Comparison of ENCODE assay signal across 8 cellular contexts in genomic region chr11:8810331-8811301, GRCh38.
DNase-seq lines count a peak whose midpoint lies in the region; ATAC-seq and TF ChIP-seq lines count a peak whose summit lies in the region.

No MANE protein-coding gene starts in this region.

- intact Hi-C loops in Right ventricle myocardium inferior (cut with DNase I), result loop anchor here (2.0 to 10.0 kb wide), 3 partner anchors 103 to 154 kb away; partner anchors contain the start of gene TMEM9B

- H2AFZ ChIP-seq in neural progenitor cell (replicated peaks), result no peak overlapping the region

- peaks cover 54% of the 10 kb centered on the region for H3K4me1 ChIP-seq in neural progenitor cell

- DNase-seq in NCI-H2081 treated with DMSO at 0.1 percent for 48 hours (lab: John Stamatoyannopoulos, UW) (peak; percentile 1), amniotic epithelial cell (ENCODE audit: low read depth) (peak; percentile 79), Right ventricle myocardium inferior (ENCODE audit: missing footprints) (peak; percentile 87), neural progenitor cell (ENCODE audit: low spot score) (peak; percentile 95), NOMO-1 treated with dmso at 0.1 percent for 144 hours (lab: John Stamatoyannopoulos, UW; ENCODE audit: unreplicated experiment) (no peak), SKM-1 treated with dmso at 0.1 percent for 144 hours (lab: John Stamatoyannopoulos, UW; ENCODE audit: unreplicated experiment) (no peak)
- no peak for DNase-seq in stimulated activated naive CD4-positive, alpha-beta T cell treated with Interleukin-2 at 50 U/mL for 16 hours (lab: John Stamatoyannopoulos, UW)

- H3K4me3 ChIP-seq in neural progenitor cell, result peak overlapping the region; percentile 40

- H4K20me1 ChIP-seq in neural progenitor cell (ENCODE audit: low read depth), result peaks cover 24% of the 10 kb centered on the region

- 0 out of 3 replicates have a peak, but pooled peaks have one; percentile 5 for TF ChIP-seq CTCF in GM12872 (IDR thresholded peaks at IDR 0.05; ENCODE audit: insufficient read depth, low read depth, low read length)
- no peak for TF ChIP-seq CTCF in neural progenitor cell (IDR thresholded peaks at IDR 0.05)

- no peaks in the 10 kb centered on the region for H3K36me3 ChIP-seq in neural progenitor cell

- H3K4me1 Mint-ChIP-seq in neural progenitor cell, result peaks cover 63% of the 10 kb centered on the region

- peak overlapping the region; percentile 95 for H3K4me3 Mint-ChIP-seq in neural progenitor cell

- ATAC-seq in Right ventricle myocardium inferior, result peak; percentile 83

- peaks cover 7% of the 10 kb centered on the region for H3K79me2 ChIP-seq in neural progenitor cell (ENCODE audit: low read depth)

- H3K27ac ChIP-seq in neural progenitor cell, result peak overlapping the region; percentile 49

- no peaks in the 10 kb centered on the region for H3K27me3 Mint-ChIP-seq in neural progenitor cell (ENCODE audit: insufficient read depth, low read depth)

- no peak overlapping the region for H3K9ac ChIP-seq in neural progenitor cell

- H3K27ac Mint-ChIP-seq in neural progenitor cell, result peak overlapping the region; percentile 99

- H3F3A ChIP-seq in neural progenitor cell (ENCODE audit: low read depth), result peaks cover 22% of the 10 kb centered on the region

- no peaks in the 10 kb centered on the region for H3K27me3 ChIP-seq in neural progenitor cell

- H3K4me2 ChIP-seq in neural progenitor cell, result peak overlapping the region; percentile 82

- H3K9me3 ChIP-seq in neural progenitor cell (ENCODE audit: low read depth), result no peaks in the 10 kb centered on the region

- no peaks in the 10 kb centered on the region for H3K9me3 Mint-ChIP-seq in neural progenitor cell

- peaks cover 6% of the 10 kb centered on the region for H3K36me3 Mint-ChIP-seq in neural progenitor cell

Comparison
In these comparisons a context has a peak if more than half of its experiments do, and no peak if none do; other contexts are left out.
1. DNase-seq: peak in NCI-H2081 treated with DMSO at 0.1 percent for 48 hours (single experiment), amniotic epithelial cell (single experiment), Right ventricle myocardium inferior (single experiment) and neural progenitor cell (single experiment); none in NOMO-1 treated with dmso at 0.1 percent for 144 hours (single experiment), SKM-1 treated with dmso at 0.1 percent for 144 hours (single experiment) and stimulated activated naive CD4-positive, alpha-beta T cell treated with Interleukin-2 at 50 U/mL for 16 hours (single experiment).